ENCODE assay signal across 8 cellular contexts in genomic region chr19:1257475-1258160, GRCh38. TPM values are rescaled to one million over a fixed set of nuclear protein-coding genes. Genes with fewer than 3 reads are reported as not detected.
DNase-seq lines count a peak whose midpoint lies in the region; ATAC-seq, FAIRE-seq and TF ChIP-seq lines count a peak whose summit lies in the region.
"Had no signal": no experiment of that assay in that cellular context is flagged by ENCODE, and none has a peak within 500 bp of the region (broad histone marks: within the 10 kb centered on the region; RNA-seq: fewer than 3 reads in every experiment).

No MANE protein-coding gene starts in this region.

- no peak overlapping the region for H3K4me3 ChIP-seq in GM23338
- no peak overlapping the region for H3K4me3 ChIP-seq in HepG2 (replicated peaks in 1 of 3; ENCODE audit: insufficient read depth in 1 of 3, low read depth in 2 of 3, low read length in 3 of 3)
- no peak overlapping the region for H3K4me3 ChIP-seq in stomach smooth muscle (ENCODE audit: low read length in 2 of 2)

- peaks cover 73% of the 10 kb centered on the region for H3F3A ChIP-seq in GM23338 (replicated peaks; ENCODE audit: low read depth)

- peak overlapping the region; percentile 39; the same call in 1 of the 3 replicates for H3K4me3 Mint-ChIP-seq in GM23338
- H3K4me3 Mint-ChIP-seq in activated CD8-positive, alpha-beta T cell treated with anti-CD3 and anti-CD28 coated beads, Interleukin-2, amount 10 ng/mL, durations not matched to agents 7 days and 5 days: peak overlapping the region; percentile 97

- TF ChIP-seq CTCF in GM23338 (conservative IDR thresholded peaks at IDR 0.05; ENCODE audit: low read depth in 2 of 2) (no peak), HepG2 (CRISPR knock-in tag; IDR thresholded peaks at IDR 0.05) (no peak)

- CTCF ChIA-PET in activated CD8-positive, alpha-beta T cell treated with anti-CD3 and anti-CD28 coated beads, Interleukin-2, amount 10 ng/mL, durations not matched to agents 7 days and 5 days (lab: Charles Lee): no interaction called here
- CTCF ChIA-PET in HepG2 (lab: Yijun Ruan, JAX; ENCODE audit: low intra/inter-chr PET ratio, low total read pairs): no interaction called here

- H4K20me1 ChIP-seq in GM23338 (replicated peaks; ENCODE audit: insufficient read depth): peaks cover 24% of the 10 kb centered on the region
- peaks cover 53% of the 10 kb centered on the region; the same call in 1 of the 2 replicates for H4K20me1 ChIP-seq in HepG2 (ENCODE audit: insufficient read depth, low read length)

- in situ Hi-C loops in HepG2 (cut with HindIII; ENCODE audit: extremely low pct_ligation_motif_present, low pct_unique_long_range_greater_than_20kb): no loop called here

- no peaks in the 10 kb centered on the region; the same call in 1 of the 3 replicates for H3K9me3 Mint-ChIP-seq in GM23338
- no peaks in the 10 kb centered on the region for H3K9me3 Mint-ChIP-seq in activated CD8-positive, alpha-beta T cell treated with anti-CD3 and anti-CD28 coated beads, Interleukin-2, amount 10 ng/mL, durations not matched to agents 7 days and 5 days (ENCODE audit: insufficient read depth)

- no TSS peak for BruUV-seq in HepG2 (replicated peaks; lab: Mats Ljungman, UMichigan)

- no peak for ATAC-seq in GM23338
- ATAC-seq in activated CD8-positive, alpha-beta T cell treated with anti-CD3 and anti-CD28 coated beads, Interleukin-2, amount 10 ng/mL, durations not matched to agents 7 days and 5 days: no peak
- ATAC-seq in HepG2: no peak
- no peak for ATAC-seq in activated CD4-positive, CD25-positive, alpha-beta regulatory T cell treated with anti-CD3 and anti-CD28 coated beads, Interleukin-2, amount 50 U/mL, for 24 hours
- ATAC-seq in GM18858 (IDR thresholded peaks at IDR 0.05; ENCODE audit: unreplicated experiment): no peak

- 82% methylated on average over 23 of the region's 23 CpGs for WGBS in HepG2 (ENCODE audit: low lambda C conversion rate)

- no peak for DNase-seq in GM23338 (ENCODE audit: low spot score)
- no peak for DNase-seq in activated CD8-positive, alpha-beta T cell treated with anti-CD3 and anti-CD28 coated beads, Interleukin-2, amount 10 ng/mL, durations not matched to agents 7 days and 5 days
- no peak for DNase-seq in HepG2 (ENCODE audit: low spot score)
- no peak for DNase-seq in NCI-H1694 (lab: John Stamatoyannopoulos, UW)
- DNase-seq: activated CD8-positive, alpha-beta memory T cell treated with anti-CD3 and anti-CD28 coated beads for 24 hours had no signal

- H2AFZ ChIP-seq in GM23338: no peak overlapping the region
- no peak overlapping the region for H2AFZ ChIP-seq in HepG2 (ENCODE audit: low read length)

- peak overlapping the region; percentile 49; the same call in 1 of the 2 replicates for H3K27ac Mint-ChIP-seq in GM23338
- H3K27ac Mint-ChIP-seq in activated CD8-positive, alpha-beta T cell treated with anti-CD3 and anti-CD28 coated beads, Interleukin-2, amount 10 ng/mL, durations not matched to agents 7 days and 5 days: peak overlapping the region; percentile 92

- POLR2A ChIA-PET in activated CD8-positive, alpha-beta T cell treated with anti-CD3 and anti-CD28 coated beads, Interleukin-2, amount 10 ng/mL, durations not matched to agents 7 days and 5 days (lab: Charles Lee): interaction anchor here (0.6 to 6.9 kb wide), 2 partner anchors 11 to 88 kb away, joined by 3 to 73 read pairs; partner anchors contain the start of gene CIRBP
- POLR2A ChIA-PET in HepG2 (lab: Yijun Ruan, JAX): interaction anchor here (12.8 to 13.7 kb wide), 2 partner anchors 7 to 14 kb away, joined by 464 to 668 read pairs; partner anchors contain the start of genes ATP5F1D and CIRBP

- no peak for FAIRE-seq in HepG2 (lab: Jason Lieb, UNC)

- no peak for TF ChIP-seq RAD21 in HepG2 (CRISPR knock-in tag; IDR thresholded peaks at IDR 0.05)

- H3K9me2 ChIP-seq in GM23338 (ENCODE audit: insufficient read depth): no peaks in the 10 kb centered on the region

- peaks cover 45% of the 10 kb centered on the region for H3K4me1 ChIP-seq in GM23338 (ENCODE audit: insufficient read depth)
- peaks cover 84% of the 10 kb centered on the region for H3K4me1 ChIP-seq in HepG2 (ENCODE audit: insufficient read depth, low read length)
- peaks cover 83% of the 10 kb centered on the region for H3K4me1 ChIP-seq in stomach smooth muscle (ENCODE audit: control insufficient read depth, insufficient read depth, low read length)

- intact Hi-C loops in HepG2 (cut with micrococcal nuclease; ENCODE audit: unreplicated experiment): no loop called here

- H3K4me2 ChIP-seq in GM23338 (peak overlapping the region; percentile 35; the same call in 1 of the 2 replicates), HepG2 (ENCODE audit: low read depth, low read length) (peak overlapping the region; percentile 79; the same call in 1 of the 2 replicates)

- H3K27me3 Mint-ChIP-seq in GM23338 (ENCODE audit: insufficient read depth, low read depth, poor library complexity): peaks cover 34% of the 10 kb centered on the region
- H3K27me3 Mint-ChIP-seq in activated CD8-positive, alpha-beta T cell treated with anti-CD3 and anti-CD28 coated beads, Interleukin-2, amount 10 ng/mL, durations not matched to agents 7 days and 5 days (ENCODE audit: low read depth): no peaks in the 10 kb centered on the region

- no peak for TF ChIP-seq POLR2A in HepG2 (IDR thresholded peaks at IDR 0.05; ENCODE audit: insufficient read depth in 1 of 2, low read depth in 2 of 2, low read length in 2 of 2)

- H3K36me3 ChIP-seq in GM23338 (ENCODE audit: insufficient read depth) (peaks cover 19% of the 10 kb centered on the region), HepG2 (replicated peaks in 1 of 2; ENCODE audit: control insufficient read depth in 1 of 2, insufficient read depth in 2 of 2, low read length in 2 of 2) (peaks cover 18 to 38% of the 10 kb centered on the region in 2 experiments), stomach smooth muscle (ENCODE audit: control insufficient read depth in 2 of 2, insufficient read depth in 2 of 2, low read length in 2 of 2) (peaks cover 23 to 29% of the 10 kb centered on the region in 2 donors)

- no peaks in the 10 kb centered on the region for H3K27me3 ChIP-seq in GM23338 (ENCODE audit: insufficient read depth)
- no peaks in the 10 kb centered on the region for H3K27me3 ChIP-seq in HepG2 (ENCODE audit: control insufficient read depth in 1 of 2, insufficient read depth in 2 of 2, low read length in 2 of 2)
- no peaks in the 10 kb centered on the region for H3K27me3 ChIP-seq in stomach smooth muscle (ENCODE audit: control insufficient read depth in 1 of 2, insufficient read depth in 2 of 2, low read length in 2 of 2)

- H3K27ac ChIP-seq in GM23338 (ENCODE audit: low read depth) (peak overlapping the region; percentile 94), HepG2 (ENCODE audit: extremely low read length, insufficient read depth, low read length) (peak overlapping the region; percentile 85), stomach smooth muscle (ENCODE audit: low read length) (peak overlapping the region; percentile 46)

- no peak for TF ChIP-seq EP300 in HepG2 (IDR thresholded peaks at IDR 0.05; ENCODE audit: low read depth in 2 of 2, low read length in 2 of 2)
- no peak for TF ChIP-seq EP300 in HepG2 (CRISPR knock-in tag; IDR thresholded peaks at IDR 0.05; ENCODE audit: borderline replicate concordance)

- peaks cover 52% of the 10 kb centered on the region for H3K36me3 Mint-ChIP-seq in GM23338 (ENCODE audit: low read depth)
- peaks cover 62% of the 10 kb centered on the region for H3K36me3 Mint-ChIP-seq in activated CD8-positive, alpha-beta T cell treated with anti-CD3 and anti-CD28 coated beads, Interleukin-2, amount 10 ng/mL, durations not matched to agents 7 days and 5 days (ENCODE audit: low read depth)

- no peaks in the 10 kb centered on the region for H3K9me3 ChIP-seq in HepG2 (ENCODE audit: low read length)
- no peaks in the 10 kb centered on the region for H3K9me3 ChIP-seq in stomach smooth muscle (ENCODE audit: control insufficient read depth in 2 of 2, low read length in 2 of 2)

- peaks cover 54% of the 10 kb centered on the region for H3K4me1 Mint-ChIP-seq in GM23338
- peaks cover 61% of the 10 kb centered on the region for H3K4me1 Mint-ChIP-seq in activated CD8-positive, alpha-beta T cell treated with anti-CD3 and anti-CD28 coated beads, Interleukin-2, amount 10 ng/mL, durations not matched to agents 7 days and 5 days (ENCODE audit: low read depth)

- H3K9ac ChIP-seq in HepG2 (ENCODE audit: insufficient read depth, low read depth, low read length) (no peak overlapping the region), stomach smooth muscle (ENCODE audit: low read length in 2 of 2) (no peak overlapping the region)

- peaks cover 29% of the 10 kb centered on the region for H3K79me2 ChIP-seq in GM23338 (replicated peaks; ENCODE audit: insufficient read depth)
- H3K79me2 ChIP-seq in HepG2 (ENCODE audit: insufficient read depth, low read length): peaks cover 21% of the 10 kb centered on the region

RNA-seq across cellular contexts. Expression of gene MIDN, which starts 9.2 kb away (rescaled TPM):
- total RNA-seq in GM23338 (2014; rRNA removed; shearing (Covaris generic)): 84.5 and 113 TPM in 2 replicates
- polyA plus RNA-seq in GM23338 (2016; fragmentation: Nextera tagmentation; extraction: Ambion mirVana) (28.6 and 33.3 TPM in 2 replicates), HepG2 (2011; rRNA removed) (18.0 and 19.6 TPM in 2 replicates)
- total RNA-seq in activated CD8-positive, alpha-beta T cell treated with anti-CD3 and anti-CD28 coated beads, Interleukin-2, amount 10 ng/mL, durations not matched to agents 7 days and 5 days: 10 to 100 TPM; 88.4 to 94.3 TPM
- total RNA-seq in HepG2 (2016; rRNA removed; fragmentation: Illumina TruSeq; extraction: Trizol): 8.4 and 10.7 TPM in 2 replicates
- total RNA-seq in HepG2 (2016; cell fraction: cytosol; rRNA removed; fragmentation: Illumina TruSeq; extraction: Trizol; ENCODE audit: low read depth): 6.5 and 7.9 TPM in 2 replicates
- 8.9 and 11.0 TPM in 2 replicates for total RNA-seq in HepG2 (2016; cell fraction: insoluble cytoplasmic fraction; rRNA removed; fragmentation: Illumina TruSeq; extraction: Trizol)
- 14.1 and 14.8 TPM in 2 replicates for total RNA-seq in HepG2 (2016; cell fraction: membrane; rRNA removed; fragmentation: Illumina TruSeq; extraction: Trizol)
- 17.3 and 19.0 TPM in 2 replicates for total RNA-seq in HepG2 (2016; cell fraction: nucleus; rRNA removed; fragmentation: Illumina TruSeq; extraction: Trizol)
- polyA plus RNA-seq in HepG2 (2011; cell fraction: cytosol; rRNA removed): 14.8 and 17.8 TPM in 2 replicates
- 116 and 135 TPM in 2 replicates for polyA plus RNA-seq in HepG2 (2011; cell fraction: nucleus; rRNA removed)
- 27.5 and 28.1 TPM in 2 replicates for polyA plus RNA-seq in HepG2 (2012)
- polyA plus RNA-seq in HepG2 (2016; cell fraction: cytosol; fragmentation: Illumina TruSeq; extraction: Trizol; ENCODE audit: low read depth): 2.7 and 3.3 TPM in 2 replicates
- 30.9 and 43.0 TPM in 2 replicates for polyA plus RNA-seq in HepG2 (2016; cell fraction: insoluble cytoplasmic fraction; fragmentation: Illumina TruSeq; extraction: Trizol; ENCODE audit: low read depth)
- 10.2 and 10.3 TPM in 2 replicates for polyA plus RNA-seq in HepG2 (2016; cell fraction: membrane; fragmentation: Illumina TruSeq; extraction: Trizol; ENCODE audit: low read depth)
- 76.5 and 77.9 TPM in 2 replicates for polyA plus RNA-seq in HepG2 (2016; cell fraction: nucleus; fragmentation: Illumina TruSeq; extraction: Trizol; ENCODE audit: insufficient read depth, low read depth)
- 14.0 and 39.5 TPM in 2 replicates for polyA minus RNA-seq in HepG2 (2011; rRNA and poly(A)+ RNA removed; ENCODE audit: low replicate concordance)
- 42.7 and 47.0 TPM in 2 replicates for polyA minus RNA-seq in HepG2 (2011; cell fraction: cytosol; rRNA and poly(A)+ RNA removed)
- polyA minus RNA-seq in HepG2 (2011; cell fraction: nucleus; rRNA and poly(A)+ RNA removed): 36.8 and 48.0 TPM in 2 replicates

RNA-seq across cellular contexts. Expression of gene CIRBP, which starts 11.5 kb away (rescaled TPM):
- 152 and 202 TPM in 2 replicates for total RNA-seq in GM23338 (2014; rRNA removed; shearing (Covaris generic))
- polyA plus RNA-seq in GM23338 (2016; fragmentation: Nextera tagmentation; extraction: Ambion mirVana) (153 and 160 TPM in 2 replicates), HepG2 (2011; rRNA removed) (140 and 177 TPM in 2 replicates)
- 100 to 1,000 TPM; 172 to 195 TPM for total RNA-seq in activated CD8-positive, alpha-beta T cell treated with anti-CD3 and anti-CD28 coated beads, Interleukin-2, amount 10 ng/mL, durations not matched to agents 7 days and 5 days
- 133 and 135 TPM in 2 replicates for total RNA-seq in HepG2 (2016; rRNA removed; fragmentation: Illumina TruSeq; extraction: Trizol)
- total RNA-seq in HepG2 (2016; cell fraction: cytosol; rRNA removed; fragmentation: Illumina TruSeq; extraction: Trizol; ENCODE audit: low read depth): 96.6 and 116 TPM in 2 replicates
- total RNA-seq in HepG2 (2016; cell fraction: insoluble cytoplasmic fraction; rRNA removed; fragmentation: Illumina TruSeq; extraction: Trizol): 122 and 153 TPM in 2 replicates
- total RNA-seq in HepG2 (2016; cell fraction: membrane; rRNA removed; fragmentation: Illumina TruSeq; extraction: Trizol): 83.7 and 88.2 TPM in 2 replicates
- 100 and 108 TPM in 2 replicates for total RNA-seq in HepG2 (2016; cell fraction: nucleus; rRNA removed; fragmentation: Illumina TruSeq; extraction: Trizol)
- polyA plus RNA-seq in HepG2 (2011; cell fraction: cytosol; rRNA removed): 120 and 152 TPM in 2 replicates
- polyA plus RNA-seq in HepG2 (2011; cell fraction: nucleus; rRNA removed): 887 and 1,037 TPM in 2 replicates
- polyA plus RNA-seq in HepG2 (2012): 154 and 221 TPM in 2 replicates
- polyA plus RNA-seq in HepG2 (2016; cell fraction: cytosol; fragmentation: Illumina TruSeq; extraction: Trizol; ENCODE audit: low read depth): 39.2 and 45.5 TPM in 2 replicates
- polyA plus RNA-seq in HepG2 (2016; cell fraction: insoluble cytoplasmic fraction; fragmentation: Illumina TruSeq; extraction: Trizol; ENCODE audit: low read depth): 156 and 182 TPM in 2 replicates
- polyA plus RNA-seq in HepG2 (2016; cell fraction: membrane; fragmentation: Illumina TruSeq; extraction: Trizol; ENCODE audit: low read depth): 63.6 and 72.0 TPM in 2 replicates
- 293 and 318 TPM in 2 replicates for polyA plus RNA-seq in HepG2 (2016; cell fraction: nucleus; fragmentation: Illumina TruSeq; extraction: Trizol; ENCODE audit: insufficient read depth, low read depth)
- 38.8 and 49.7 TPM in 2 replicates for polyA minus RNA-seq in HepG2 (2011; rRNA and poly(A)+ RNA removed; ENCODE audit: low replicate concordance)
- polyA minus RNA-seq in HepG2 (2011; cell fraction: cytosol; rRNA and poly(A)+ RNA removed): 32.8 and 38.9 TPM in 2 replicates
- polyA minus RNA-seq in HepG2 (2011; cell fraction: nucleus; rRNA and poly(A)+ RNA removed): 106 and 131 TPM in 2 replicates

RNA-seq across cellular contexts. Expression of gene ATP5F1D, which starts 16.1 kb away (rescaled TPM):
- total RNA-seq in GM23338 (2014; rRNA removed; shearing (Covaris generic)): 78.7 and 139 TPM in 2 replicates
- polyA plus RNA-seq in GM23338 (2016; fragmentation: Nextera tagmentation; extraction: Ambion mirVana): 396 and 420 TPM in 2 replicates
- 100 to 1,000 TPM; 209 to 222 TPM for total RNA-seq in activated CD8-positive, alpha-beta T cell treated with anti-CD3 and anti-CD28 coated beads, Interleukin-2, amount 10 ng/mL, durations not matched to agents 7 days and 5 days
- 78.7 and 88.0 TPM in 2 replicates for total RNA-seq in HepG2 (2016; rRNA removed; fragmentation: Illumina TruSeq; extraction: Trizol)
- 72.7 and 79.4 TPM in 2 replicates for total RNA-seq in HepG2 (2016; cell fraction: cytosol; rRNA removed; fragmentation: Illumina TruSeq; extraction: Trizol; ENCODE audit: low read depth)
- 80.1 and 93.1 TPM in 2 replicates for total RNA-seq in HepG2 (2016; cell fraction: insoluble cytoplasmic fraction; rRNA removed; fragmentation: Illumina TruSeq; extraction: Trizol)
- 72.8 and 84.2 TPM in 2 replicates for total RNA-seq in HepG2 (2016; cell fraction: membrane; rRNA removed; fragmentation: Illumina TruSeq; extraction: Trizol)
- total RNA-seq in HepG2 (2016; cell fraction: nucleus; rRNA removed; fragmentation: Illumina TruSeq; extraction: Trizol): 40.6 and 53.8 TPM in 2 replicates
- 39.4 and 49.3 TPM in 2 replicates for polyA plus RNA-seq in HepG2 (2011; rRNA removed)
- 61.0 and 112 TPM in 2 replicates for polyA plus RNA-seq in HepG2 (2011; cell fraction: cytosol; rRNA removed)
- polyA plus RNA-seq in HepG2 (2011; cell fraction: nucleus; rRNA removed): 105 and 111 TPM in 2 replicates
- 67.0 and 70.9 TPM in 2 replicates for polyA plus RNA-seq in HepG2 (2012)
- polyA plus RNA-seq in HepG2 (2016; cell fraction: cytosol; fragmentation: Illumina TruSeq; extraction: Trizol; ENCODE audit: low read depth): 126 and 135 TPM in 2 replicates
- polyA plus RNA-seq in HepG2 (2016; cell fraction: insoluble cytoplasmic fraction; fragmentation: Illumina TruSeq; extraction: Trizol; ENCODE audit: low read depth): 131 and 155 TPM in 2 replicates
- 112 and 121 TPM in 2 replicates for polyA plus RNA-seq in HepG2 (2016; cell fraction: membrane; fragmentation: Illumina TruSeq; extraction: Trizol; ENCODE audit: low read depth)
- 129 and 134 TPM in 2 replicates for polyA plus RNA-seq in HepG2 (2016; cell fraction: nucleus; fragmentation: Illumina TruSeq; extraction: Trizol; ENCODE audit: insufficient read depth, low read depth)
- polyA minus RNA-seq in HepG2 (2011; rRNA and poly(A)+ RNA removed; ENCODE audit: low replicate concordance): 60.5 and 86.6 TPM in 2 replicates
- 53.6 and 68.0 TPM in 2 replicates for polyA minus RNA-seq in HepG2 (2011; cell fraction: cytosol; rRNA and poly(A)+ RNA removed)
- polyA minus RNA-seq in HepG2 (2011; cell fraction: nucleus; rRNA and poly(A)+ RNA removed): 14.7 and 18.9 TPM in 2 replicates

RNA-seq across cellular contexts. Expression of gene FAM174C, which starts 17.7 kb away (rescaled TPM):
- 39.2 and 60.4 TPM in 2 replicates for total RNA-seq in GM23338 (2014; rRNA removed; shearing (Covaris generic))
- polyA plus RNA-seq in GM23338 (2016; fragmentation: Nextera tagmentation; extraction: Ambion mirVana): 62.3 and 68.0 TPM in 2 replicates
- total RNA-seq in activated CD8-positive, alpha-beta T cell treated with anti-CD3 and anti-CD28 coated beads, Interleukin-2, amount 10 ng/mL, durations not matched to agents 7 days and 5 days: 10 to 100 TPM; 57.1 TPM
- 21.9 and 31.3 TPM in 2 replicates for total RNA-seq in HepG2 (2016; rRNA removed; fragmentation: Illumina TruSeq; extraction: Trizol)
- total RNA-seq in HepG2 (2016; cell fraction: cytosol; rRNA removed; fragmentation: Illumina TruSeq; extraction: Trizol; ENCODE audit: low read depth): 67.5 and 90.2 TPM in 2 replicates
- 14.2 and 28.2 TPM in 2 replicates for total RNA-seq in HepG2 (2016; cell fraction: insoluble cytoplasmic fraction; rRNA removed; fragmentation: Illumina TruSeq; extraction: Trizol)
- total RNA-seq in HepG2 (2016; cell fraction: membrane; rRNA removed; fragmentation: Illumina TruSeq; extraction: Trizol): 57.9 and 74.3 TPM in 2 replicates
- 18.6 and 22.9 TPM in 2 replicates for total RNA-seq in HepG2 (2016; cell fraction: nucleus; rRNA removed; fragmentation: Illumina TruSeq; extraction: Trizol)
- 19.5 and 21.2 TPM in 2 replicates for polyA plus RNA-seq in HepG2 (2011; rRNA removed)
- 21.0 and 42.4 TPM in 2 replicates for polyA plus RNA-seq in HepG2 (2011; cell fraction: cytosol; rRNA removed)
- 45.8 and 49.4 TPM in 2 replicates for polyA plus RNA-seq in HepG2 (2011; cell fraction: nucleus; rRNA removed)
- polyA plus RNA-seq in HepG2 (2012): 14.1 and 18.2 TPM in 2 replicates
- polyA plus RNA-seq in HepG2 (2016; cell fraction: cytosol; fragmentation: Illumina TruSeq; extraction: Trizol; ENCODE audit: low read depth): 104 and 136 TPM in 2 replicates
- polyA plus RNA-seq in HepG2 (2016; cell fraction: insoluble cytoplasmic fraction; fragmentation: Illumina TruSeq; extraction: Trizol; ENCODE audit: low read depth): 24.1 and 30.7 TPM in 2 replicates
- 78.9 and 88.8 TPM in 2 replicates for polyA plus RNA-seq in HepG2 (2016; cell fraction: membrane; fragmentation: Illumina TruSeq; extraction: Trizol; ENCODE audit: low read depth)
- 43.0 and 56.8 TPM in 2 replicates for polyA plus RNA-seq in HepG2 (2016; cell fraction: nucleus; fragmentation: Illumina TruSeq; extraction: Trizol; ENCODE audit: insufficient read depth, low read depth)
- polyA minus RNA-seq in HepG2 (2011; rRNA and poly(A)+ RNA removed; ENCODE audit: low replicate concordance): 15.5 and 24.8 TPM in 2 replicates
- 9.4 and 11.7 TPM in 2 replicates for polyA minus RNA-seq in HepG2 (2011; cell fraction: cytosol; rRNA and poly(A)+ RNA removed)
- 6.5 and 6.8 TPM in 2 replicates for polyA minus RNA-seq in HepG2 (2011; cell fraction: nucleus; rRNA and poly(A)+ RNA removed)

RNA-seq across cellular contexts. Expression of gene CBARP, which starts 19.8 kb away (rescaled TPM):
- total RNA-seq in GM23338 (2014; rRNA removed; shearing (Covaris generic)): 10.8 and 14.1 TPM in 2 replicates
- polyA plus RNA-seq in GM23338 (2016; fragmentation: Nextera tagmentation; extraction: Ambion mirVana): 2.0 TPM in 2 replicates
- under 1 TPM in 1 of 2 experiments, not detected in 1; 0.10 TPM for total RNA-seq in activated CD8-positive, alpha-beta T cell treated with anti-CD3 and anti-CD28 coated beads, Interleukin-2, amount 10 ng/mL, durations not matched to agents 7 days and 5 days
- total RNA-seq in HepG2 (2016; rRNA removed; fragmentation: Illumina TruSeq; extraction: Trizol): 0.27 and 1.2 TPM in 2 replicates
- total RNA-seq in HepG2 (2016; cell fraction: cytosol; rRNA removed; fragmentation: Illumina TruSeq; extraction: Trizol; ENCODE audit: low read depth): 1.1 and 1.3 TPM in 2 replicates
- 0.82 and 1.8 TPM in 2 replicates for total RNA-seq in HepG2 (2016; cell fraction: insoluble cytoplasmic fraction; rRNA removed; fragmentation: Illumina TruSeq; extraction: Trizol)
- total RNA-seq in HepG2 (2016; cell fraction: membrane; rRNA removed; fragmentation: Illumina TruSeq; extraction: Trizol): 1.1 and 1.8 TPM in 2 replicates
- 0.88 and 1.8 TPM in 2 replicates for total RNA-seq in HepG2 (2016; cell fraction: nucleus; rRNA removed; fragmentation: Illumina TruSeq; extraction: Trizol)
- 1.4 and 2.8 TPM in 2 replicates for polyA plus RNA-seq in HepG2 (2011; rRNA removed)
- polyA plus RNA-seq in HepG2 (2011; cell fraction: cytosol; rRNA removed): 1.0 and 2.2 TPM in 2 replicates
- 12.5 TPM in 2 replicates for polyA plus RNA-seq in HepG2 (2011; cell fraction: nucleus; rRNA removed)
- polyA plus RNA-seq in HepG2 (2012): 1.1 and 1.9 TPM in 2 replicates
- polyA plus RNA-seq in HepG2 (2016; cell fraction: cytosol; fragmentation: Illumina TruSeq; extraction: Trizol; ENCODE audit: low read depth): 0.58 and 0.73 TPM in 2 replicates
- 0.82 and 1.5 TPM in 2 replicates for polyA plus RNA-seq in HepG2 (2016; cell fraction: insoluble cytoplasmic fraction; fragmentation: Illumina TruSeq; extraction: Trizol; ENCODE audit: low read depth)
- polyA plus RNA-seq in HepG2 (2016; cell fraction: membrane; fragmentation: Illumina TruSeq; extraction: Trizol; ENCODE audit: low read depth): 2.0 and 2.4 TPM in 2 replicates
- 6.5 and 7.2 TPM in 2 replicates for polyA plus RNA-seq in HepG2 (2016; cell fraction: nucleus; fragmentation: Illumina TruSeq; extraction: Trizol; ENCODE audit: insufficient read depth, low read depth)
- polyA minus RNA-seq in HepG2 (2011; rRNA and poly(A)+ RNA removed; ENCODE audit: low replicate concordance): 0.21 and 2.3 TPM in 2 replicates
- 1.3 and 1.7 TPM in 2 replicates for polyA minus RNA-seq in HepG2 (2011; cell fraction: cytosol; rRNA and poly(A)+ RNA removed)
- polyA minus RNA-seq in HepG2 (2011; cell fraction: nucleus; rRNA and poly(A)+ RNA removed): 0.90 and 2.0 TPM in 2 replicates
